In the genomic region with DNA sequence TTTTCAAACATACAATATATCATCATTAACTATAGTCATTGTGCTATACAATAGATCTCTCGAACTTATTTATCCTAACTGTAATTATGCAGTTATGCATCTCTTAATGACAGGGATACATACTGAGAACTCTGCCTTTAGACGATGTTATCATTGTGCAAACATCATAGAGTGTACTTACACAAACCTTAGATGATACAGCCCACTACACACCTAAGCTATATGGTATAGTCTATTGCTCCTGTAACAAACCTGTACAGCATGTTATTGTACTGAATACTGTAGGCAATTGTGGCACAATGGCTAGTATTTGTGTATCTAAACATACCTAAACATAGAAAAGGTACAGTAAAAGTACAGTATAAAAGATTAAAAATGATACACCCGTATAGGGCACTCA, we compare ENCODE assay signal across 30 cellular contexts. TPM values are rescaled to one million over a fixed set of nuclear protein-coding genes. Genes with fewer than 3 reads are reported as not detected.
"Had no signal": no experiment of that assay in that cellular context is flagged by ENCODE, and none has a peak within 500 bp of the region (broad histone marks: within the 10 kb centered on the region; RNA-seq: fewer than 3 reads in every experiment).

No MANE protein-coding gene starts in this region.

- H3K36me3 ChIP-seq: gastroesophageal sphincter, heart left ventricle, left lung, ovary, sigmoid colon, suprapubic skin, transverse colon, upper lobe of right lung, vagina had no signal

- H3K27me3 ChIP-seq: ovary, vagina had no signal

- FAIRE-seq: kidney had no signal

- ATAC-seq: esophagus mucosa; gastroesophageal sphincter; heart left ventricle; left lung; psoas muscle; right cardiac atrium; stimulated activated naive CD8-positive, alpha-beta T cell treated with anti-CD3 and anti-CD28 coated beads, Interleukin-15, amount 100 ng/mL, for 72 hours; upper lobe of right lung had no signal

- H3K36me3 Mint-ChIP-seq: natural killer cell had no signal

- DNase-seq: cortex of kidney; effector CD4-positive, alpha-beta T cell; foreskin fibroblast; heart left ventricle; kidney; left lung; mesenchymal stem cell; midbrain; natural killer cell; occipital lobe; ovary; posterior cingulate gyrus; psoas muscle; right cardiac atrium; sigmoid colon; stimulated activated CD4-positive, alpha-beta T cell treated with anti-CD3 and anti-CD28 coated beads, Interleukin-15, amount 100 ng/mL, for 24 hours; stimulated activated CD4-positive, alpha-beta T cell treated with anti-CD3 and anti-CD28 coated beads, Interleukin-2, amount 100 ng/mL, for 48 hours; stimulated activated CD8-positive, alpha-beta memory T cell treated with anti-CD3 and anti-CD28 coated beads, Interleukin-4, amount 100 ng/mL, for 48 hours; stimulated activated naive CD4-positive, alpha-beta T cell; stimulated activated naive CD8-positive, alpha-beta T cell treated with anti-CD3 and anti-CD28 coated beads, Interleukin-15, amount 100 ng/mL, for 72 hours; transverse colon; upper lobe of right lung had no signal

- H3K27ac Mint-ChIP-seq: natural killer cell; stimulated activated naive CD8-positive, alpha-beta T cell treated with anti-CD3 and anti-CD28 coated beads, Interleukin-15, amount 100 ng/mL, for 72 hours had no signal

- H3K4me3 ChIP-seq: gastroesophageal sphincter, heart left ventricle, hepatocyte, left lung, ovary, psoas muscle, sigmoid colon, suprapubic skin, transverse colon, upper lobe of right lung, vagina had no signal

- H3K4me1 ChIP-seq: psoas muscle, sigmoid colon, transverse colon had no signal

- H3K4me3 Mint-ChIP-seq: natural killer cell; stimulated activated naive CD8-positive, alpha-beta T cell treated with anti-CD3 and anti-CD28 coated beads, Interleukin-15, amount 100 ng/mL, for 72 hours had no signal

- H3K9me3 ChIP-seq: psoas muscle, suprapubic skin, upper lobe of right lung, vagina had no signal

- H3K27ac ChIP-seq: gastroesophageal sphincter, heart left ventricle, hepatocyte, left lung, ovary, psoas muscle, sigmoid colon, suprapubic skin, upper lobe of right lung, vagina had no signal

RNA-seq across cellular contexts. Expression of a gene that starts 27.4 kb away (rescaled TPM):
- total RNA-seq: hepatocyte, myocyte, skeletal muscle tissue had no signal

RNA-seq across cellular contexts. Expression of a gene that starts 39.7 kb away (rescaled TPM):
- total RNA-seq: myocyte, natural killer cell, occipital lobe, skeletal muscle tissue had no signal
- polyA plus RNA-seq: neural cell had no signal
